In genomic region chr17:81517339-81518112, GRCh38 we compare ENCODE assay signal across 8 cellular contexts. TPM values are rescaled to one million over a fixed set of nuclear protein-coding genes. Genes with fewer than 3 reads are reported as not detected.
A peak's percentile ranks its signal among the peaks of the same experiment; 100 is the strongest.
DNase-seq lines count a peak whose midpoint lies in the region; ATAC-seq and TF ChIP-seq lines count a peak whose summit lies in the region.

No MANE protein-coding gene starts in this region.

- no peak for DNase-seq in T-helper 2 cell treated with Interferon-gamma antibody and Interleukin-4, amounts not matched to agents 5 μg/mL and 100 μg/mL, for 36 hours (ENCODE audit: low spot score)
- DNase-seq in iPS-NIHi11 (ENCODE audit: low spot score) (peak; percentile 8), GOT3 (lab: John Stamatoyannopoulos, UW) (no peak), COLO829 (ENCODE audit: low spot score) (no peak), omental fat pad (ENCODE audit: low spot score) (no peak), DMS153 (lab: John Stamatoyannopoulos, UW) (no peak)

- ATAC-seq in GM18499 (IDR thresholded peaks at IDR 0.05; ENCODE audit: insufficient read depth, unreplicated experiment): peak; percentile 27
- ATAC-seq in HG02798 (IDR thresholded peaks at IDR 0.05; ENCODE audit: poor library complexity, unreplicated experiment): peak; percentile 30
- no peak for ATAC-seq in omental fat pad (ENCODE audit: low FRiP score)

- peaks cover 21% of the 10 kb centered on the region for H3K4me1 Mint-ChIP-seq in T-helper 2 cell treated with Interferon-gamma antibody and Interleukin-4, amounts not matched to agents 5 μg/mL and 100 μg/mL, for 36 hours (ENCODE audit: low read depth)

- peak overlapping the region; percentile 65 for H3K4me3 Mint-ChIP-seq in T-helper 2 cell treated with Interferon-gamma antibody and Interleukin-4, amounts not matched to agents 5 μg/mL and 100 μg/mL, for 36 hours

- no peak overlapping the region for H3K27ac Mint-ChIP-seq in T-helper 2 cell treated with Interferon-gamma antibody and Interleukin-4, amounts not matched to agents 5 μg/mL and 100 μg/mL, for 36 hours

- H3K9me3 Mint-ChIP-seq in T-helper 2 cell treated with Interferon-gamma antibody and Interleukin-4, amounts not matched to agents 5 μg/mL and 100 μg/mL, for 36 hours: no peaks in the 10 kb centered on the region

- TF ChIP-seq CTCF in omental fat pad (IDR thresholded peaks at IDR 0.05): no peak

- H3K36me3 Mint-ChIP-seq in T-helper 2 cell treated with Interferon-gamma antibody and Interleukin-4, amounts not matched to agents 5 μg/mL and 100 μg/mL, for 36 hours (ENCODE audit: low read depth): peaks cover 2% of the 10 kb centered on the region

- H3K27me3 Mint-ChIP-seq in T-helper 2 cell treated with Interferon-gamma antibody and Interleukin-4, amounts not matched to agents 5 μg/mL and 100 μg/mL, for 36 hours (ENCODE audit: low read depth): peaks cover 5% of the 10 kb centered on the region

RNA-seq across cellular contexts. Expression of gene ACTG1, which starts 4.9 kb away (rescaled TPM):
- total RNA-seq in omental fat pad: 1,000 to 10,000 TPM; 1,930 to 4,437 (median 3,125) TPM

RNA-seq across cellular contexts. Expression of gene FSCN2, which starts 10.7 kb away (rescaled TPM):
- total RNA-seq in omental fat pad: under 1 TPM in 3 of 4 donors, not detected in 1; 0.31 to 0.95 (median 0.36) TPM

RNA-seq across cellular contexts. Expression of gene FAAP100, which starts 34.6 kb away (rescaled TPM):
- total RNA-seq in omental fat pad: 10 to 100 TPM; 13.9 to 28.0 (median 22.8) TPM
